8 cellular contexts compared by ENCODE assay signal in the genomic region with DNA sequence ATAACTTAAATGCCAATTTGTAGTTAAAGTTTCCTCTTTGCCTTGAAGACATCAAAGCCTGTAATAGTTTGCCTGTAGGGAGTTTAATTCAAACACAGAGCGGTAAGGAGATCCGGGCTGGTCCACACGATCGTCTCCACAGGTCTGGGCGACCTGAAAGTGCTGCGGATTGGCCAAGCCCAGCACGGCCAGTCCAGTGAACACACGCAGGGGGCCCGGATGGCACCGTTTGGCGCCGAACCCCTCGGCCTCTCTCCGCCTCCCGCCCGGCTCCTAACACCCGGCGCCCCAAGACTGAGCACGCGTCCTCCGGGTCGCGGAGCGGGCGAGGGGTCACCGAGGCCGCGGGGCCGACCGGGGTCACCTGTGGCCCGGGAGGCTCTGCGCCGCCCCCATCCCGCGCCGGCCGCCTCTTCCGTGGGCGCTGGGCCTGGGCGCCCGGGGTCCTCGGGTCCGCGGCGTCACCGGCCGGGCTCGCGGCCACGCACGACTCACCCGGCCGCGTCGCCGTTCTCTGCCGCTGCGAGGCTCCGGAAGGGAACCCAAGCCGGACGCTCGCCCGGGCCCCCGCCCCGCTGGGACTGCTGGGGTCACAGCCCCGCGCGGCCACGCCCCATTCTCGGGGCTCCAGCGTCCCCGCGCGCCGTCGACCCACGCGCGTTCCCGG. TPM values are rescaled to one million over a fixed set of nuclear protein-coding genes. Genes with fewer than 3 reads are reported as not detected.
DNase-seq lines count a peak whose midpoint lies in the region; ATAC-seq, FAIRE-seq and TF ChIP-seq lines count a peak whose summit lies in the region.

No MANE protein-coding gene starts in this region.

- TF ChIP-seq CTCF in left ventricle myocardium inferior (IDR thresholded peaks at IDR 0.05; ENCODE audit: borderline replicate concordance) = no peak
- TF ChIP-seq CTCF in parathyroid adenoma (IDR thresholded peaks at IDR 0.05) = no peak

- DNase-seq in A172 (ENCODE audit: low spot score) (peak; percentile 47), H7 (peak; percentile 82), T-cell (peak in 22 of 34 experiments; percentile 20 to 61 (median 29)), left ventricle myocardium inferior (peak; percentile 84), GM12891 (ENCODE audit: insufficient read length, low spot score) (no peak)

- H3K4me1 ChIP-seq in left ventricle myocardium inferior (peaks cover 52% of the 10 kb centered on the region), parathyroid adenoma (peaks cover 18% of the 10 kb centered on the region)

- H3K4me1 Mint-ChIP-seq in T-cell = peaks cover 37 to 51% (median 43%) of the 10 kb centered on the region in 3 donors

- no peak for TF ChIP-seq POLR2A in GM12891 (IDR thresholded peaks at IDR 0.05; ENCODE audit: low read depth, low read length)

- H3K36me3 ChIP-seq in H7 (replicated peaks; ENCODE audit: control insufficient read depth, insufficient read depth, low read length) (no peaks in the 10 kb centered on the region), left ventricle myocardium inferior (no peaks in the 10 kb centered on the region), parathyroid adenoma (ENCODE audit: control insufficient read depth, insufficient read depth, low read length) (peaks cover 2% of the 10 kb centered on the region)

- peak overlapping the region; percentile 60 for H3K4me3 ChIP-seq in H7 (ENCODE audit: insufficient read depth, low read depth, low read length)
- H3K4me3 ChIP-seq in left ventricle myocardium inferior = peak overlapping the region; percentile 77
- peak overlapping the region; percentile 57 for H3K4me3 ChIP-seq in parathyroid adenoma (ENCODE audit: low read depth, low read length)

- ATAC-seq in T-cell (replicated peaks in 1 of 4) (peak; percentile 68 to 81 (median 74)), GM21825 (IDR thresholded peaks at IDR 0.05; ENCODE audit: unreplicated experiment) (no peak)

- peaks cover 0 to 4% of the 10 kb centered on the region in 2 donors for H3K27me3 Mint-ChIP-seq in T-cell

- peaks cover under 1% of the 10 kb centered on the region for H3K79me2 ChIP-seq in parathyroid adenoma

- H3K4me3 Mint-ChIP-seq in T-cell = peak overlapping the region; percentile 83 to 87 (median 85)

- CTCF ChIA-PET in T-cell (lab: Charles Lee) = interaction anchor here (0.7 to 1.3 kb wide), 2 partner anchors 9 to 18 kb away, joined by 4 read pairs; no protein-coding TSS in a partner anchor

- peak overlapping the region; percentile 51 for H3K9ac ChIP-seq in parathyroid adenoma

- FAIRE-seq in GM12891 (lab: Jason Lieb, UNC) = no peak

- H3K9me3 ChIP-seq in left ventricle myocardium inferior (replicated peaks) = no peaks in the 10 kb centered on the region
- H3K9me3 ChIP-seq in parathyroid adenoma (ENCODE audit: control insufficient read depth, low read length) = no peaks in the 10 kb centered on the region

- H3K27ac ChIP-seq in angular gyrus (ENCODE audit: low read depth, low read length) (peak overlapping the region; percentile 96), left ventricle myocardium inferior (replicated peaks) (peak overlapping the region; percentile 95), parathyroid adenoma (peak overlapping the region; percentile 96)

- POLR2A ChIA-PET in T-cell (lab: Charles Lee) = interaction anchor here in 1 of 2 donors (0.7 to 1.4 kb wide), 2 partner anchors 19 to 30 kb away, joined by 6 read pairs; no protein-coding TSS in a partner anchor

- intact Hi-C loops in left ventricle myocardium inferior (cut with micrococcal nuclease) = no loop called here

- peak overlapping the region; percentile 86 for H3K4me2 ChIP-seq in parathyroid adenoma (ENCODE audit: low read length)

- H3K27me3 ChIP-seq in H7 (ENCODE audit: control insufficient read depth, insufficient read depth, low read length) (no peaks in the 10 kb centered on the region), left ventricle myocardium inferior (ENCODE audit: low read depth) (no peaks in the 10 kb centered on the region), parathyroid adenoma (ENCODE audit: control insufficient read depth, insufficient read depth, low read length) (no peaks in the 10 kb centered on the region)

- peak overlapping the region; percentile 86 to 89 for H3K27ac Mint-ChIP-seq in T-cell

- peaks cover 2% of the 10 kb centered on the region for H3K36me3 Mint-ChIP-seq in T-cell

- peak overlapping the region; percentile 90 for H2AFZ ChIP-seq in parathyroid adenoma

- no peaks in the 10 kb centered on the region for H3K9me3 Mint-ChIP-seq in T-cell

TF ChIP-seq in GM12891, 5 proteins besides CTCF, POLR2A, EP300 and RAD21:
- TF ChIP-seq PAX5 (IDR thresholded peaks at IDR 0.05; ENCODE audit: insufficient read depth, low read length, severe bottlenecking) (no peak), POU2F2 (IDR thresholded peaks at IDR 0.05; ENCODE audit: low read depth, low read length) (no peak), TAF1 (IDR thresholded peaks at IDR 0.05; ENCODE audit: low read depth, low read length) (no peak)

RNA-seq across cellular contexts. Expression of a gene that starts 0.5 kb away (rescaled TPM):
- 121 and 141 TPM in 2 replicates for total RNA-seq in A172 (2014; rRNA removed; shearing (Covaris generic))
- 26.8 and 34.1 TPM in 2 replicates for total RNA-seq in H7 (2014; rRNA removed; shearing (Covaris generic))
- total RNA-seq in T-cell (10 to 100 TPM; 30.0 to 49.0 (median 38.0) TPM), left ventricle myocardium inferior (233 TPM)
- 1.7 TPM for polyA plus RNA-seq in GM12891 (2012; ENCODE audit: low read depth, missing spikeins)

RNA-seq across cellular contexts. Expression of a gene that starts 28.8 kb away (rescaled TPM):
- 61.6 and 74.5 TPM in 2 replicates for total RNA-seq in A172 (2014; rRNA removed; shearing (Covaris generic))
- total RNA-seq in H7 (2014; rRNA removed; shearing (Covaris generic)) = 40.5 and 76.0 TPM in 2 replicates
- 10 to 100 TPM in 4 of 5 donors, 1 to 10 TPM in 1; 9.1 to 54.6 (median 33.0) TPM for total RNA-seq in T-cell
- 51.1 TPM for total RNA-seq in left ventricle myocardium inferior
- polyA plus RNA-seq in GM12891 (2012; ENCODE audit: low read depth, missing spikeins) = 0.63 TPM
